Comparison of ENCODE assay signal across 14 cellular contexts in genomic region chr12:132078190-132078589, GRCh38.
DNase-seq lines count a peak whose midpoint lies in the region; ATAC-seq and TF ChIP-seq lines count a peak whose summit lies in the region.
"Had no signal": no experiment of that assay in that cellular context is flagged by ENCODE, and none has a peak within 500 bp of the region (broad histone marks: within the 10 kb centered on the region; RNA-seq: fewer than 3 reads in every experiment).

No MANE protein-coding gene starts in this region.

- peaks cover 5% of the 10 kb centered on the region for H3K4me1 ChIP-seq in left ventricle myocardium inferior

- intact Hi-C loops in left ventricle myocardium inferior (cut with micrococcal nuclease) = no loop called here
- intact Hi-C loops in Right ventricle myocardium inferior (cut with DNase I) = no loop called here
- intact Hi-C loops in posterior cingulate gyrus (cut with DNase I) = no loop called here

- H3K27ac ChIP-seq in left ventricle myocardium inferior (replicated peaks) = peak overlapping the region; percentile 52
- H3K27ac ChIP-seq: BLaER1, KMS-11 had no signal

- ATAC-seq in Right ventricle myocardium inferior (no peak), SK-N-SH treated with all-trans-retinoic acid at 6 μM for 48 hours (peak; percentile 91), GM21619 (IDR thresholded peaks at IDR 0.05; ENCODE audit: unreplicated experiment) (no peak), GM21723 (IDR thresholded peaks at IDR 0.05; ENCODE audit: unreplicated experiment) (no peak)

- H3K36me3 ChIP-seq in left ventricle myocardium inferior = peaks cover 50% of the 10 kb centered on the region

- H3K9me3 ChIP-seq in left ventricle myocardium inferior (replicated peaks) = no peaks in the 10 kb centered on the region
- H3K9me3 ChIP-seq: BLaER1 had no signal

- DNase-seq in left ventricle myocardium inferior = no peak
- DNase-seq in Right ventricle myocardium inferior (ENCODE audit: missing footprints) = no peak
- peak; percentile 50 for DNase-seq in fibroblast of villous mesenchyme (ENCODE audit: low read depth)
- no peak for DNase-seq in posterior cingulate gyrus
- no peak for DNase-seq in D341Med (ENCODE audit: low spot score)
- DNase-seq: GOT3; NCI-H2171; nephron progenitor cell; stimulated activated CD4-positive, alpha-beta T cell treated with anti-CD3 and anti-CD28 coated beads, Interleukin-4, amount 100 ng/mL, for 1 hour had no signal

- TF ChIP-seq CTCF in left ventricle myocardium inferior (IDR thresholded peaks at IDR 0.05; ENCODE audit: borderline replicate concordance) = no peak
- no peak for TF ChIP-seq CTCF in fibroblast of villous mesenchyme (IDR thresholded peaks at IDR 0.05; ENCODE audit: insufficient read depth, low read depth, low read length)

- H3K27me3 ChIP-seq in left ventricle myocardium inferior (ENCODE audit: low read depth) = no peaks in the 10 kb centered on the region
- H3K27me3 ChIP-seq: BLaER1 had no signal

- H3K4me3 ChIP-seq in left ventricle myocardium inferior (no peak overlapping the region), fibroblast of villous mesenchyme (ENCODE audit: low read depth, low read length) (no peak overlapping the region)
- H3K4me3 ChIP-seq: BLaER1 had no signal

TF ChIP-seq in SK-N-SH treated with all-trans-retinoic acid at 6 μM for 48 hours, 23 proteins besides CTCF, POLR2A, EP300 and RAD21:
- TF ChIP-seq CSDC2 (CRISPR knock-in tag; IDR thresholded peaks at IDR 0.05) (no peak), ESRRG (CRISPR knock-in tag; IDR thresholded peaks at IDR 0.05) (no peak), ZFP30 (CRISPR knock-in tag; IDR thresholded peaks at IDR 0.05) (no peak), CSRNP3 (CRISPR knock-in tag; IDR thresholded peaks at IDR 0.05) (no peak), RARB (CRISPR knock-in tag; IDR thresholded peaks at IDR 0.05) (no peak), OSR1 (CRISPR knock-in tag; IDR thresholded peaks at IDR 0.05) (no peak), ZFP3 (CRISPR knock-in tag; IDR thresholded peaks at IDR 0.05) (no peak), PPARA (CRISPR knock-in tag; IDR thresholded peaks at IDR 0.05; ENCODE audit: borderline replicate concordance) (no peak), TOX (CRISPR knock-in tag; IDR thresholded peaks at IDR 0.05; ENCODE audit: borderline replicate concordance) (no peak), TSHZ2 (CRISPR knock-in tag; IDR thresholded peaks at IDR 0.05) (no peak), BACH2 (CRISPR knock-in tag; IDR thresholded peaks at IDR 0.05; ENCODE audit: borderline replicate concordance) (no peak), ARNTL (CRISPR knock-in tag; IDR thresholded peaks at IDR 0.05; ENCODE audit: borderline replicate concordance, low read depth) (no peak), GLIS3 (CRISPR knock-in tag; IDR thresholded peaks at IDR 0.05) (no peak), SNAI2 (CRISPR knock-in tag; IDR thresholded peaks at IDR 0.05) (no peak), ZNF8 (CRISPR knock-in tag; IDR thresholded peaks at IDR 0.05) (no peak), CREB5 (CRISPR knock-in tag; IDR thresholded peaks at IDR 0.05; ENCODE audit: low read depth) (no peak), ZC3H10 (CRISPR knock-in tag; IDR thresholded peaks at IDR 0.05) (no peak), ZNF565 (CRISPR knock-in tag; conservative IDR thresholded peaks at IDR 0.05; ENCODE audit: low read depth) (no peak), PATZ1 (CRISPR knock-in tag; IDR thresholded peaks at IDR 0.05; ENCODE audit: borderline replicate concordance) (no peak), ISL1 (CRISPR knock-in tag; IDR thresholded peaks at IDR 0.05) (no peak)
TF ChIP-seq in SK-N-SH treated with all-trans-retinoic acid at 6 μM for 48 hours: peak in this region for 0.
